In the genomic region with DNA sequence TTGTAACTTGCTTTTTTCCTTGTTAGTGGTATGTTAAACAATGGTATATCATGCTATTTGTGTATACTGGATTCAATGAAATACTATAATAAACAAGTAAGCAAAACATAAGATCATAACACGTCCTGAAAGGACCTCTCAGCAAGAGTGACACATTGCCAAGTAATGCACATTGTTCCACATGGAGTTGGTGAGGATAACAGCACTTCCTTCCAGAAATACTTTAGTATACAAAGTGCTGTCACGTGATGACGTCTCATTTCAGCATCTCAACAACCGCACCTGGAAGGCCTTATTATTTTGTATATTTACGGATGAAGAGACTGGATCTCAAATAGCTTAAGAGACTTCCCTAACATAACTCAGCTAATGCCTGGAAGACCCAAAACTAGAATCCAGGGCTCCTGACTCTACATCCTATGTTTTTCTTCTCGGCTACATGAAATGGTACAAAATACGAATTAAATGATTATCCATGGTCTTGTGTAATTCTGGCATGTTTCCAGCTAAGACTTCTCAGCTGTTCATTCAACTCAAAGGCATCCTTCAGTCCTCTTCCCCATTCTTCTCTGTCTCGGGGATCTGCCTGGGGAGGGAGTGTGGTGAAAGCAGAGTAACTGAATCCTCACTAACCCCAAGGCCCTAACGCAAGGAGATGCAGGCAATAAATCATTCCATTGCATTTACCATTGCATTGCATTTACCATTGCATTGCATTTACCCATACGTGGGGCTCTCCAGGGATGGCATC, we compare ENCODE assay signal across 21 cellular contexts.
DNase-seq lines count a peak whose midpoint lies in the region; ATAC-seq and TF ChIP-seq lines count a peak whose summit lies in the region.
"Had no signal": no experiment of that assay in that cellular context is flagged by ENCODE, and none has a peak within 500 bp of the region (broad histone marks: within the 10 kb centered on the region; RNA-seq: fewer than 3 reads in every experiment).

No MANE protein-coding gene starts in this region.

- no peak overlapping the region for H3K9ac ChIP-seq in OCI-LY1 (ENCODE audit: low read length)

- peak overlapping the region; percentile 14 for H3K27ac ChIP-seq in OCI-LY1 (ENCODE audit: low read depth, low read length, poor library complexity, severe bottlenecking)
- H3K27ac ChIP-seq: HL-60, upper lobe of right lung had no signal

- H3K79me2 ChIP-seq in OCI-LY1 (ENCODE audit: insufficient read depth, low read length) = no peaks in the 10 kb centered on the region

- H3K4me2 ChIP-seq in OCI-LY1 (ENCODE audit: low read length) = no peak overlapping the region

- TF ChIP-seq CTCF in AG10803 (conservative IDR thresholded peaks at IDR 0.05; ENCODE audit: low read length) = no peak
- TF ChIP-seq CTCF in OCI-LY1 (IDR thresholded peaks at IDR 0.05; ENCODE audit: low read length) = no peak

- H3K36me3 ChIP-seq in OCI-LY1 (ENCODE audit: insufficient read depth, low read length) = no peaks in the 10 kb centered on the region
- H3K36me3 ChIP-seq: upper lobe of right lung had no signal

- ATAC-seq in GM21526 (IDR thresholded peaks at IDR 0.05; ENCODE audit: low FRiP score, unreplicated experiment) = no peak
- ATAC-seq: Panc1; stimulated activated naive CD8-positive, alpha-beta T cell treated with anti-CD3 and anti-CD28 coated beads, Interleukin-15, Interleukin-2, amounts not matched to agents 100 U/mL and 50 U/mL, for 24 hours; upper lobe of right lung had no signal

- no peaks in the 10 kb centered on the region for H3K9me3 ChIP-seq in OCI-LY1 (ENCODE audit: low read length)
- H3K9me3 ChIP-seq: upper lobe of right lung had no signal

- peak; percentile 54 for DNase-seq in AG10803 (ENCODE audit: low read depth)
- peak; percentile 79 for DNase-seq in dermis blood vessel endothelial cell
- peak; percentile 22 for DNase-seq in kidney glomerular epithelial cell (lab: John Stamatoyannopoulos, UW)
- DNase-seq in NCI-H345 treated with DMSO at 0.1 percent for 48 hours (lab: John Stamatoyannopoulos, UW; ENCODE audit: unreplicated experiment) = no peak
- no peak for DNase-seq in hepatic stellate cell (ENCODE audit: low spot score)
- DNase-seq in HPDE6-E6E7 (ENCODE audit: extremely low spot score) = no peak
- DNase-seq: activated CD4-positive, alpha-beta memory T cell treated with anti-CD3 and anti-CD28 coated beads, Interleukin-2, amount 10 ng/mL, durations not matched to agents 7 days and 5 days; activated naive CD8-positive, alpha-beta T cell treated with anti-CD3 and anti-CD28 coated beads, Interleukin-2, amount 10 ng/mL, durations not matched to agents 7 days and 5 days; CD4-positive, alpha-beta memory T cell; central memory CD4-positive, alpha-beta T cell; DMS79; effector memory CD4-positive, alpha-beta T cell; NCI-H1694 treated with DMSO at 0.1 percent for 48 hours; NCI-H526 treated with DMSO at 0.1 percent for 48 hours; stimulated activated CD4-positive, alpha-beta T cell treated with anti-CD3 and anti-CD28 coated beads, Interleukin-15, amount 100 ng/mL, for 24 hours; stimulated activated naive CD8-positive, alpha-beta T cell treated with anti-CD3 and anti-CD28 coated beads, Interleukin-15, Interleukin-2, amounts not matched to agents 100 U/mL and 50 U/mL, for 24 hours; upper lobe of right lung had no signal

- H3F3A ChIP-seq in OCI-LY1 (ENCODE audit: insufficient read depth, low read length) = 0 out of 2 replicates have a peak, but pooled peaks cover 4% of the 10 kb centered on the region

- no peaks in the 10 kb centered on the region for H3K27me3 ChIP-seq in OCI-LY1 (ENCODE audit: insufficient read depth, low read length)
- H3K27me3 ChIP-seq: upper lobe of right lung had no signal

- H3K4me3 ChIP-seq in AG10803 (ENCODE audit: low read length) (no peak overlapping the region), OCI-LY1 (ENCODE audit: low read depth, low read length, poor library complexity, severe bottlenecking) (no peak overlapping the region)
- H3K4me3 ChIP-seq: upper lobe of right lung had no signal

- H4K20me1 ChIP-seq in OCI-LY1 (ENCODE audit: insufficient read depth, low read length) = no peaks in the 10 kb centered on the region

- no peaks in the 10 kb centered on the region for H3K9me2 ChIP-seq in OCI-LY1 (ENCODE audit: low read depth, low read length)

- H3K4me1 ChIP-seq in OCI-LY1 (ENCODE audit: insufficient read depth, low read length, severe bottlenecking) = peaks cover 25% of the 10 kb centered on the region
- H3K4me1 ChIP-seq: upper lobe of right lung had no signal

- no peak overlapping the region for H2AFZ ChIP-seq in OCI-LY1 (ENCODE audit: low read length)

Comparison
In these comparisons a context has a peak if more than half of its experiments do, and no peak if none do; other contexts are left out.
1. DNase-seq: peak in AG10803 (single experiment), dermis blood vessel endothelial cell (single experiment) and kidney glomerular epithelial cell (single experiment); none in NCI-H345 treated with DMSO at 0.1 percent for 48 hours (single experiment), hepatic stellate cell (single experiment) and HPDE6-E6E7 (single experiment).